8 cellular contexts compared by ENCODE assay signal in genomic region chr1:229507502-229507901, GRCh38. TPM values are rescaled to one million over a fixed set of nuclear protein-coding genes. Genes with fewer than 3 reads are reported as not detected.
DNase-seq lines count a peak whose midpoint lies in the region; ATAC-seq and TF ChIP-seq lines count a peak whose summit lies in the region.

No MANE protein-coding gene starts in this region.

- peak overlapping the region in 9 of 10 donors; percentile 87 to 98 (median 93) for H3K27ac ChIP-seq in heart right ventricle
- H3K27ac ChIP-seq in right cardiac atrium (ENCODE audit: low read length): peak overlapping the region; percentile 76

- H3K9me3 ChIP-seq in heart right ventricle: no peaks in the 10 kb centered on the region
- no peaks in the 10 kb centered on the region for H3K9me3 ChIP-seq in T-helper 17 cell (ENCODE audit: control insufficient read depth, low read length, poor library complexity, severe bottlenecking)
- no peaks in the 10 kb centered on the region for H3K9me3 ChIP-seq in right cardiac atrium (ENCODE audit: control insufficient read depth, low read length)

- H3K27ac Mint-ChIP-seq in T-helper 17 cell: peak overlapping the region; percentile 97
- peak overlapping the region; percentile 98 for H3K27ac Mint-ChIP-seq in stimulated activated naive B cell treated with anti-CD40 and anti-IgM and Interleukin-4, amounts not matched to agents 10 μg/mL and 1 μg/mL and 100 μg/mL, for 72 hours

- TF ChIP-seq CTCF in heart right ventricle (IDR thresholded peaks at IDR 0.05): no peak

- peak overlapping the region; percentile 78 to 100 (median 97) for H3K4me3 ChIP-seq in heart right ventricle
- H3K4me3 ChIP-seq in right cardiac atrium (ENCODE audit: low read length): peak overlapping the region; percentile 93

- H3K36me3 ChIP-seq in heart right ventricle: peaks cover 0 to 37% (median 0%) of the 10 kb centered on the region in 9 donors

- peaks cover 4% of the 10 kb centered on the region for H3K27me3 Mint-ChIP-seq in T-helper 17 cell
- peaks cover 0 to 4% of the 10 kb centered on the region in 2 donors for H3K27me3 Mint-ChIP-seq in stimulated activated naive B cell treated with anti-CD40 and anti-IgM and Interleukin-4, amounts not matched to agents 10 μg/mL and 1 μg/mL and 100 μg/mL, for 72 hours

- peak in 1 of 8 donors; percentile 4 for ATAC-seq in heart right ventricle
- ATAC-seq in Right ventricle myocardium superior (ENCODE audit: poor library complexity): no peak
- ATAC-seq in T-helper 17 cell: peak; percentile 2
- ATAC-seq in right cardiac atrium: no peak
- peak; percentile 1 to 3 for ATAC-seq in stimulated activated naive B cell treated with anti-CD40 and anti-IgM and Interleukin-4, amounts not matched to agents 10 μg/mL and 1 μg/mL and 100 μg/mL, for 72 hours (replicated peaks)
- no peak for ATAC-seq in GM18858 (IDR thresholded peaks at IDR 0.05; ENCODE audit: unreplicated experiment)

- no peaks in the 10 kb centered on the region for H3K27me3 ChIP-seq in heart right ventricle
- H3K27me3 ChIP-seq in right cardiac atrium (ENCODE audit: control insufficient read depth, insufficient read depth): no peaks in the 10 kb centered on the region

- intact Hi-C loops in heart right ventricle (cut with DNase I) (loop anchor here in 2 of 10 donors (5.0 kb wide), 4 partner anchors 120 to 250 kb away; partner anchors contain the start of genes RAB4A (in 1 of the 2), TAF5L (in 1 of the 2) and URB2 (in 1 of the 2)), Right ventricle myocardium superior (cut with DNase I) (no loop called here), right cardiac atrium (cut with DNase I) (no loop called here)

- H3K4me1 Mint-ChIP-seq in T-helper 17 cell: peaks cover 21% of the 10 kb centered on the region
- peaks cover 12 to 13% of the 10 kb centered on the region in 2 donors for H3K4me1 Mint-ChIP-seq in stimulated activated naive B cell treated with anti-CD40 and anti-IgM and Interleukin-4, amounts not matched to agents 10 μg/mL and 1 μg/mL and 100 μg/mL, for 72 hours

- 8 to 10% methylated on average over 5 of the region's 5 CpGs for WGBS in heart right ventricle, 2 donors
- WGBS in right cardiac atrium: 8% methylated on average over 5 of the region's 5 CpGs

- DNase-seq in heart right ventricle: no peak
- no peak for DNase-seq in Right ventricle myocardium superior
- no peak for DNase-seq in T-helper 17 cell
- no peak for DNase-seq in right cardiac atrium
- DNase-seq in stimulated activated naive B cell treated with anti-CD40 and anti-IgM and Interleukin-4, amounts not matched to agents 10 μg/mL and 1 μg/mL and 100 μg/mL, for 72 hours: no peak
- no peak for DNase-seq in occipital lobe (lab: John Stamatoyannopoulos, UW)
- DNase-seq in kidney glomerular epithelial cell (lab: John Stamatoyannopoulos, UW): no peak

- H3K9me3 Mint-ChIP-seq in stimulated activated naive B cell treated with anti-CD40 and anti-IgM and Interleukin-4, amounts not matched to agents 10 μg/mL and 1 μg/mL and 100 μg/mL, for 72 hours: no peaks in the 10 kb centered on the region

- H3K36me3 Mint-ChIP-seq in T-helper 17 cell (ENCODE audit: low read depth): peaks cover 2% of the 10 kb centered on the region
- peaks cover 6 to 10% of the 10 kb centered on the region in 2 donors for H3K36me3 Mint-ChIP-seq in stimulated activated naive B cell treated with anti-CD40 and anti-IgM and Interleukin-4, amounts not matched to agents 10 μg/mL and 1 μg/mL and 100 μg/mL, for 72 hours

- H3K4me3 Mint-ChIP-seq in T-helper 17 cell: peak overlapping the region; percentile 89
- peak overlapping the region; percentile 92 to 93 for H3K4me3 Mint-ChIP-seq in stimulated activated naive B cell treated with anti-CD40 and anti-IgM and Interleukin-4, amounts not matched to agents 10 μg/mL and 1 μg/mL and 100 μg/mL, for 72 hours

- H3K4me1 ChIP-seq in heart right ventricle (peaks cover 3 to 26% (median 20%) of the 10 kb centered on the region in 9 donors), right cardiac atrium (ENCODE audit: control insufficient read depth, insufficient read depth, low read length) (peaks cover 6% of the 10 kb centered on the region)

RNA-seq across cellular contexts. Expression of gene NUP133, which starts 0.6 kb away (rescaled TPM):
- 10 to 100 TPM; 28.1 to 36.3 (median 31.4) TPM for total RNA-seq in heart right ventricle
- 10 to 100 TPM in 1 of 2 donors, 1 to 10 TPM in 1; 9.3 to 13.8 TPM for polyA plus RNA-seq in heart right ventricle
- 29.5 TPM for total RNA-seq in Right ventricle myocardium superior
- total RNA-seq in T-helper 17 cell: 10 to 100 TPM; 26.0 to 35.9 TPM
- 10 to 100 TPM; 27.7 to 32.6 (median 29.9) TPM for total RNA-seq in right cardiac atrium
- polyA plus RNA-seq in right cardiac atrium: 11.8 TPM
- total RNA-seq in occipital lobe: 63.9 TPM

RNA-seq across cellular contexts. Expression of gene ABCB10, which starts 51.0 kb away (rescaled TPM):
- total RNA-seq in heart right ventricle: 10 to 100 TPM in 8 of 10 donors, 1 to 10 TPM in 2; 8.9 to 13.5 (median 11.9) TPM
- 10 to 100 TPM in 1 of 2 donors, 1 to 10 TPM in 1; 4.2 to 11.1 TPM for polyA plus RNA-seq in heart right ventricle
- 11.3 TPM for total RNA-seq in Right ventricle myocardium superior
- 10 to 100 TPM; 12.9 to 19.2 TPM for total RNA-seq in T-helper 17 cell
- total RNA-seq in right cardiac atrium: 10 to 100 TPM in 3 of 4 donors, 1 to 10 TPM in 1; 9.7 to 15.5 (median 11.5) TPM
- 5.4 TPM for polyA plus RNA-seq in right cardiac atrium
- 17.3 TPM for total RNA-seq in occipital lobe

Comparison
In these comparisons a context has a peak if more than half of its experiments do, and no peak if none do; other contexts are left out.
1. ATAC-seq: peak in T-helper 17 cell (single experiment) and stimulated activated naive B cell treated with anti-CD40 and anti-IgM and Interleukin-4, amounts not matched to agents 10 μg/mL and 1 μg/mL and 100 μg/mL, for 72 hours (2 of 2); none in Right ventricle myocardium superior (single experiment), right cardiac atrium (0 of 2) and GM18858 (single experiment).